8 cellular contexts compared by ENCODE assay signal in genomic region chr13:100673831-100674362, GRCh38. TPM values are rescaled to one million over a fixed set of nuclear protein-coding genes. Genes with fewer than 3 reads are reported as not detected.
DNase-seq lines count a peak whose midpoint lies in the region; TF ChIP-seq lines count a peak whose summit lies in the region.

No MANE protein-coding gene starts in this region.

- H3K36me3 Mint-ChIP-seq in HFFc6 (ENCODE audit: low read depth), result no peaks in the 10 kb centered on the region

- no peak overlapping the region for H3K27ac ChIP-seq in MM.1S (ENCODE audit: low read length)
- peak overlapping the region; percentile 50 for H3K27ac ChIP-seq in WERI-Rb-1

- H3K9me3 Mint-ChIP-seq in HFFc6, result no peaks in the 10 kb centered on the region

- DNase-seq in DMS 273 (lab: John Stamatoyannopoulos, UW; ENCODE audit: unreplicated experiment), result peak; percentile 71
- DNase-seq in DMS 273 treated with DMSO at 0.1 percent for 48 hours (lab: John Stamatoyannopoulos, UW), result no peak
- DNase-seq in HFFc6, result peak; percentile 73
- peak; percentile 24 for DNase-seq in MM.1S
- peak; percentile 38 for DNase-seq in WERI-Rb-1
- peak; percentile 58 for DNase-seq in cerebellar cortex (ENCODE audit: low spot score)
- peak; percentile 67 for DNase-seq in kidney epithelial cell (ENCODE audit: low read depth)
- DNase-seq in stimulated activated CD4-positive, alpha-beta T cell treated with anti-CD3 and anti-CD28 coated beads, Interleukin-15, amount 100 ng/mL, for 24 hours, result peak; percentile 50

- no peaks in the 10 kb centered on the region for H3K36me3 ChIP-seq in MM.1S (replicated peaks; ENCODE audit: insufficient read depth, low read length)
- H3K36me3 ChIP-seq in WERI-Rb-1, result peaks cover 16% of the 10 kb centered on the region
- H3K36me3 ChIP-seq in kidney epithelial cell (ENCODE audit: control insufficient read depth, insufficient read depth, low read length), result no peaks in the 10 kb centered on the region

- no peaks in the 10 kb centered on the region; the same call in none of the 2 replicates for H3K27me3 Mint-ChIP-seq in HFFc6 (ENCODE audit: insufficient read depth)

- no peaks in the 10 kb centered on the region for H3K9me3 ChIP-seq in MM.1S (replicated peaks; ENCODE audit: insufficient read depth, low read length)
- peaks cover 5% of the 10 kb centered on the region for H3K9me3 ChIP-seq in WERI-Rb-1 (ENCODE audit: severe bottlenecking)

- H3K9me2 ChIP-seq in MM.1S (replicated peaks; ENCODE audit: insufficient read depth, low read length), result no peaks in the 10 kb centered on the region

- H3K4me3 ChIP-seq in MM.1S (ENCODE audit: low read length), result peak overlapping the region; percentile 55
- H3K4me3 ChIP-seq in WERI-Rb-1 (ENCODE audit: low read depth, low read length), result peak overlapping the region; percentile 66
- H3K4me3 ChIP-seq in kidney epithelial cell (ENCODE audit: low read depth, low read length), result peak overlapping the region; percentile 79

- no peaks in the 10 kb centered on the region for H4K20me1 ChIP-seq in MM.1S (ENCODE audit: insufficient read depth, low read length)

- H3K9ac ChIP-seq in MM.1S (ENCODE audit: low read length), result peak overlapping the region; percentile 11; the same call in 1 of the 2 replicates

- 0 out of 2 replicates have a peak, but pooled peaks cover 4% of the 10 kb centered on the region for H3K4me1 ChIP-seq in MM.1S (ENCODE audit: low read length)

- H3K4me3 Mint-ChIP-seq in HFFc6, result peak overlapping the region; percentile 90

- H3K27me3 ChIP-seq in MM.1S (replicated peaks; ENCODE audit: insufficient read depth, low read length), result no peaks in the 10 kb centered on the region
- no peaks in the 10 kb centered on the region for H3K27me3 ChIP-seq in WERI-Rb-1 (ENCODE audit: insufficient read depth, low read depth, severe bottlenecking)
- no peaks in the 10 kb centered on the region for H3K27me3 ChIP-seq in kidney epithelial cell (ENCODE audit: control insufficient read depth, insufficient read depth, low read length)

- 0 out of 2 replicates have a peak, but pooled peaks cover 3% of the 10 kb centered on the region for H3F3A ChIP-seq in MM.1S (ENCODE audit: insufficient read depth, low read length)

- peaks cover 21% of the 10 kb centered on the region for H3K4me1 Mint-ChIP-seq in HFFc6 (ENCODE audit: low read depth)

- peak overlapping the region; percentile 78 for H3K4me2 ChIP-seq in MM.1S (ENCODE audit: low read depth, low read length)

- peak overlapping the region; percentile 74 for H3K27ac Mint-ChIP-seq in HFFc6

- TF ChIP-seq CTCF in HFFc6 (IDR thresholded peaks at IDR 0.05) (no peak), MM.1S (IDR thresholded peaks at IDR 0.05; ENCODE audit: low read length) (no peak), WERI-Rb-1 (IDR thresholded peaks at IDR 0.05; ENCODE audit: low read depth, low read length) (no peak), kidney epithelial cell (IDR thresholded peaks at IDR 0.05; ENCODE audit: insufficient read depth, low read length, poor library complexity, severe bottlenecking) (no peak)

- H3K79me2 ChIP-seq in MM.1S (ENCODE audit: low read length), result 0 out of 2 replicates have a peak, but pooled peaks cover 5% of the 10 kb centered on the region

- H2AFZ ChIP-seq in MM.1S (ENCODE audit: low read length), result 0 out of 2 replicates have a peak overlapping the region, but pooled peaks have one; percentile 30

RNA-seq across cellular contexts. Expression of gene TMTC4, which starts 0.7 kb away (rescaled TPM):
- total RNA-seq in HFFc6 (2021; fragmentation: NEBNext Ultra II Directional; extraction: Animal tissue kit (Norgen Biotek cat#: 25700)), result 1 to 10 TPM; 4.9 to 9.0 (median 8.0) TPM
- total RNA-seq in kidney epithelial cell, result 26.4 and 27.1 TPM in 2 replicates
